In genomic region chr5:126600631-126601511, GRCh38 we compare ENCODE assay signal across 1 cellular context.
TF ChIP-seq lines count a peak whose summit lies in the region.

PHAX (plus strand) TSS chr5:126600947; CDS start chr5:126600963, 16 bp downstream.

TF ChIP-seq in GM23338, 12 proteins besides CTCF, POLR2A, EP300 and RAD21 (continued from another document):
- TF ChIP-seq, protein P1, sequence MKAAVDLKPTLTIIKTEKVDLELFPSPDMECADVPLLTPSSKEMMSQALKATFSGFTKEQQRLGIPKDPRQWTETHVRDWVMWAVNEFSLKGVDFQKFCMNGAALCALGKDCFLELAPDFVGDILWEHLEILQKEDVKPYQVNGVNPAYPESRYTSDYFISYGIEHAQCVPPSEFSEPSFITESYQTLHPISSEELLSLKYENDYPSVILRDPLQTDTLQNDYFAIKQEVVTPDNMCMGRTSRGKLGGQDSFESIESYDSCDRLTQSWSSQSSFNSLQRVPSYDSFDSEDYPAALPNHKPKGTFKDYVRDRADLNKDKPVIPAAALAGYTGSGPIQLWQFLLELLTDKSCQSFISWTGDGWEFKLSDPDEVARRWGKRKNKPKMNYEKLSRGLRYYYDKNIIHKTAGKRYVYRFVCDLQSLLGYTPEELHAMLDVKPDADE (IDR thresholded peaks at IDR 0.05) = peak; percentile 85
- no peak for TF ChIP-seq ZNF114 (CRISPR knock-in tag; IDR thresholded peaks at IDR 0.05)
